In the genomic region with DNA sequence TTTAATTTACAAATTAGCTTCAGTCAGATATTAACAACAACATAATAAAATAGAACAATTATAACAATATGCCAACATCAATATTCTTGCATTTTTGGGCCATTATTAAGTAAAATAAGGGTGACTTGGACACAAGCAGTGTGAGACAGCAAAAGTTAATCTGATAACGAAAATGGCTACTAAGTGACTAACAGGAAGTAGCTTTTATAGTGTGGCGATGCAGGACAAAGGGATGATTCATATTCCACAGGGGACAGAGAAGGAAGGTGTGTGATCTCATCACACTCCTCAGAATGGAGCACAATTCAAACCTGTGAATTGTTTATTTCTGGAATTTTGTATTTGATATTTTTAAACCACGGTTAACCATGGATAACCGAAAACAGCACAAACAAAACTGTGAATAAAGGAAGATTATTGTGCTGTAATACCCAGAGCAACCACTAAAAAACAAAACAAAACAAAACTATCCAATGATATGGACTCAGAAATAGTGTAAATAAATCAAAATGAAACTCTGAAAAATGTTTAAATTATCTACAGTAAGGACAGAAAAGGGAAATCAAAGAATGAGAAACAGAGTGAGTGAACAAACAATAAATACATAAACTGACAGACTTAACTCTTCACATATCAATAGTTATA, we compare ENCODE assay signal across 10 cellular contexts.
DNase-seq lines count a peak whose midpoint lies in the region; ATAC-seq and TF ChIP-seq lines count a peak whose summit lies in the region.
"Had no signal": no experiment of that assay in that cellular context is flagged by ENCODE, and none has a peak within 500 bp of the region (broad histone marks: within the 10 kb centered on the region; RNA-seq: fewer than 3 reads in every experiment).

No MANE protein-coding gene starts in this region.

- DNase-seq in AG10803 (ENCODE audit: low read depth) (peak; percentile 58), HS-27A (ENCODE audit: low read depth) (peak; percentile 19), SW480 (ENCODE audit: low spot score) (peak; percentile 72), kidney epithelial cell (ENCODE audit: low read depth) (peak; percentile 72), esophagus muscularis mucosa (ENCODE audit: extremely low spot score) (no peak), NCI-H446 (lab: John Stamatoyannopoulos, UW) (no peak)
- DNase-seq in stimulated activated CD4-positive, alpha-beta T cell treated with anti-CD3 and anti-CD28 coated beads, Interleukin-4, amount 100 ng/mL, for 4 hours: no peak
- DNase-seq: activated naive CD8-positive, alpha-beta T cell treated with anti-CD3 and anti-CD28 coated beads, Interleukin-2, amount 10 ng/mL, durations not matched to agents 7 days and 5 days; GF-D8 had no signal

- H3K4me3 ChIP-seq in AG10803 (ENCODE audit: low read length) (no peak overlapping the region), kidney epithelial cell (ENCODE audit: low read depth, low read length) (no peak overlapping the region), esophagus muscularis mucosa (no peak overlapping the region)

- ATAC-seq in HG02642 (IDR thresholded peaks at IDR 0.05; ENCODE audit: poor library complexity, unreplicated experiment): no peak

- no peak overlapping the region for H3K27ac ChIP-seq in esophagus muscularis mucosa (replicated peaks in 1 of 4)

- intact Hi-C loops in esophagus muscularis mucosa (cut with DNase I): no loop called here

- H3K36me3 ChIP-seq in kidney epithelial cell (ENCODE audit: control insufficient read depth, insufficient read depth, low read length) (no peaks in the 10 kb centered on the region), esophagus muscularis mucosa (no peaks in the 10 kb centered on the region)

- no peaks in the 10 kb centered on the region for H3K27me3 ChIP-seq in kidney epithelial cell (ENCODE audit: control insufficient read depth, insufficient read depth, low read length)
- H3K27me3 ChIP-seq in esophagus muscularis mucosa: no peaks in the 10 kb centered on the region

- no peaks in the 10 kb centered on the region for H3K9me3 ChIP-seq in esophagus muscularis mucosa

- 77% methylated on average over 4 of the region's 4 CpGs for WGBS in esophagus muscularis mucosa

- peak; percentile 26; the same call in 1 of the 2 replicates for TF ChIP-seq CTCF in AG10803 (conservative IDR thresholded peaks at IDR 0.05; ENCODE audit: low read length)
- no peak for TF ChIP-seq CTCF in kidney epithelial cell (IDR thresholded peaks at IDR 0.05; ENCODE audit: insufficient read depth, low read length, poor library complexity, severe bottlenecking)
- TF ChIP-seq CTCF in esophagus muscularis mucosa (IDR thresholded peaks at IDR 0.05): peak in 1 of 3 experiments; percentile 15

- H3K4me1 ChIP-seq in esophagus muscularis mucosa: no peaks in the 10 kb centered on the region

- TF ChIP-seq POLR2A in esophagus muscularis mucosa (IDR thresholded peaks at IDR 0.05; ENCODE audit: low read depth): no peak

- no peak for TF ChIP-seq EP300 in esophagus muscularis mucosa (IDR thresholded peaks at IDR 0.05)

Comparison
In these comparisons a context has a peak if more than half of its experiments do, and no peak if none do; other contexts are left out.
1. DNase-seq: peak in AG10803 (single experiment), HS-27A (single experiment), SW480 (single experiment) and kidney epithelial cell (single experiment); none in stimulated activated CD4-positive, alpha-beta T cell treated with anti-CD3 and anti-CD28 coated beads, Interleukin-4, amount 100 ng/mL, for 4 hours (0 of 2), esophagus muscularis mucosa (single experiment) and NCI-H446 (0 of 2).